In genomic region chr15:25773248-25773647, GRCh38 we compare ENCODE assay signal across 26 cellular contexts.
DNase-seq lines count a peak whose midpoint lies in the region; ATAC-seq, FAIRE-seq and TF ChIP-seq lines count a peak whose summit lies in the region.
"Had no signal": no experiment of that assay in that cellular context is flagged by ENCODE, and none has a peak within 500 bp of the region (broad histone marks: within the 10 kb centered on the region; RNA-seq: fewer than 3 reads in every experiment).

No MANE protein-coding gene starts in this region.

- peaks cover 0 to 2% of the 10 kb centered on the region in 2 donors for H3K36me3 ChIP-seq in lung (ENCODE audit: control insufficient read depth in 2 of 2, insufficient read depth in 2 of 2, low read length in 2 of 2)
- H3K36me3 ChIP-seq: brain microvascular endothelial cell, SJCRH30, vagina had no signal

- POLR2A ChIA-PET in A549 (lab: Yijun Ruan, JAX) (no interaction called here), HEK293T (lab: Yijun Ruan, JAX) (no interaction called here)

- no peaks in the 10 kb centered on the region for H3K9me3 ChIP-seq in A549
- H3K9me3 ChIP-seq in lung (ENCODE audit: control insufficient read depth in 2 of 2, insufficient read depth in 1 of 2, low read length in 1 of 2): no peaks in the 10 kb centered on the region
- H3K9me3 ChIP-seq: SJCRH30, vagina had no signal

- H3K4me1 ChIP-seq in A549 (peaks cover 35% of the 10 kb centered on the region), lung (ENCODE audit: control insufficient read depth in 2 of 2, insufficient read depth in 2 of 2, low read length in 2 of 2) (no peaks in the 10 kb centered on the region)

- no peak for FAIRE-seq in A549 (lab: Jason Lieb, UNC)
- FAIRE-seq: small intestine had no signal

- CTCF ChIA-PET in A549 (lab: Yijun Ruan, JAX) (no interaction called here), HEK293T (lab: Yijun Ruan, JAX) (no interaction called here)

- WGBS in A549 (ENCODE audit: missing lambda C conversion rate): 81% methylated on average over 6 of the region's 6 CpGs
- 83 to 84% methylated on average over 6 of the region's 6 CpGs for WGBS in lung, 2 donors

- no peak for TF ChIP-seq POLR2A in A549 (IDR thresholded peaks at IDR 0.05; ENCODE audit: low read length)

- no peak for TF ChIP-seq RAD21 in A549 (conservative IDR thresholded peaks at IDR 0.05 in 1 of 2, IDR thresholded peaks at IDR 0.05 in 1 of 2)

- H3K27me3 ChIP-seq in lung (ENCODE audit: control insufficient read depth, insufficient read depth): no peaks in the 10 kb centered on the region
- H3K27me3 ChIP-seq: brain microvascular endothelial cell, SJCRH30, vagina had no signal

- TF ChIP-seq EP300 in A549 (IDR thresholded peaks at IDR 0.05): no peak

- H3K4me2 ChIP-seq in A549: peak overlapping the region; percentile 21; the same call in 1 of the 3 replicates

- TF ChIP-seq CTCF in A549 (IDR thresholded peaks at IDR 0.05) (no peak), lung (IDR thresholded peaks at IDR 0.05; ENCODE audit: control extremely low read depth, extremely low read depth) (no peak)

- H3K27ac ChIP-seq in A549 (peak overlapping the region in 1 of 2 experiments; percentile 48; a peak in 2 of 6 replicates), lung (ENCODE audit: low read depth in 1 of 2, low read length in 1 of 2) (no peak overlapping the region)
- H3K27ac ChIP-seq: brain microvascular endothelial cell, SJCRH30, vagina had no signal

- no peak for ATAC-seq in A549
- no peak for ATAC-seq in lung (ENCODE audit: insufficient read depth, low FRiP score)
- ATAC-seq: left colon; PC-3; stimulated activated effector memory CD8-positive, alpha-beta T cell treated with anti-CD3 and anti-CD28 coated beads, Interleukin-12 subunit alpha, Interleukin-12 subunit beta, amount 100 ng/mL, for 72 hours; T-cell had no signal

- H3K4me3 ChIP-seq in A549 (no peak overlapping the region), lung (no peak overlapping the region)
- H3K4me3 ChIP-seq: SJCRH30, vagina had no signal

- DNase-seq in A549 (ENCODE audit: low read depth in 1 of 2, low spot score in 1 of 2): no peak
- peak; percentile 64 for DNase-seq in CD1c-positive myeloid dendritic cell (ENCODE audit: extremely low spot score)
- DNase-seq in NOMO-1 treated with dmso at 0.1 percent for 144 hours (lab: John Stamatoyannopoulos, UW; ENCODE audit: unreplicated experiment): peak; percentile 24
- peak; percentile 27 for DNase-seq in lung (ENCODE audit: low spot score)
- DNase-seq in NCI-H82 (lab: John Stamatoyannopoulos, UW): no peak
- no peak for DNase-seq in HEK293T (ENCODE audit: extremely low spot score)
- no peak for DNase-seq in NCI-H1105 treated with DMSO at 0.1 percent for 48 hours (lab: John Stamatoyannopoulos, UW)
- DNase-seq: activated naive CD4-positive, alpha-beta T cell treated with anti-CD3 and anti-CD28 coated beads for 36 hours; brain microvascular endothelial cell; CD4-positive, CD25-positive, alpha-beta regulatory T cell; effector memory CD4-positive, alpha-beta T cell; erythroblast; foreskin fibroblast; KG1; left colon; mesendoderm; MM.1S; NCI-H187; nucleus accumbens; PC-3; SJCRH30; small intestine; stimulated activated CD4-positive, alpha-beta T cell treated with anti-CD3 and anti-CD28 coated beads, Interleukin-2, amount 100 ng/mL, for 24 hours; T-cell had no signal

TF ChIP-seq in A549, 52 proteins besides CTCF, POLR2A, EP300 and RAD21:
- TF ChIP-seq KDM1A (IDR thresholded peaks at IDR 0.05; ENCODE audit: low read depth): no peak
- no peak for TF ChIP-seq CBX8 (IDR thresholded peaks at IDR 0.05)
- no peak for TF ChIP-seq RNF2 (IDR thresholded peaks at IDR 0.05; ENCODE audit: borderline replicate concordance, low read depth)
- no peak for TF ChIP-seq GATA3 (IDR thresholded peaks at IDR 0.05; ENCODE audit: borderline replicate concordance)
- TF ChIP-seq FOSL2 (IDR thresholded peaks at IDR 0.05): no peak
- TF ChIP-seq FOSL2 (CRISPR knock-in tag; IDR thresholded peaks at IDR 0.05): no peak
- no peak for TF ChIP-seq JUN (IDR thresholded peaks at IDR 0.05)
- TF ChIP-seq HOXB13 (CRISPR knock-in tag; IDR thresholded peaks at IDR 0.05; ENCODE audit: low read depth): no peak
- no peak for TF ChIP-seq ZC3H11A (IDR thresholded peaks at IDR 0.05)
- TF ChIP-seq KDM5A (IDR thresholded peaks at IDR 0.05): no peak
- no peak for TF ChIP-seq TFCP2L1 (CRISPR knock-in tag; IDR thresholded peaks at IDR 0.05)
- TF ChIP-seq MAZ (IDR thresholded peaks at IDR 0.05; ENCODE audit: borderline replicate concordance, low read depth, low read length): no peak
- TF ChIP-seq RFX5 (IDR thresholded peaks at IDR 0.05): no peak
- no peak for TF ChIP-seq CEBPB (IDR thresholded peaks at IDR 0.05)
- no peak for TF ChIP-seq HOXB5 (CRISPR knock-in tag; IDR thresholded peaks at IDR 0.05)
- TF ChIP-seq HMGXB4 (CRISPR knock-in tag; IDR thresholded peaks at IDR 0.05; ENCODE audit: borderline replicate concordance): no peak
- TF ChIP-seq NFE2L2 (conservative IDR thresholded peaks at IDR 0.05; ENCODE audit: low read length): no peak
- no peak for TF ChIP-seq HES2 (IDR thresholded peaks at IDR 0.05)
- no peak for TF ChIP-seq ZSCAN20 (CRISPR knock-in tag; IDR thresholded peaks at IDR 0.05)
- TF ChIP-seq TP53 (CRISPR knock-in tag; IDR thresholded peaks at IDR 0.05): no peak
TF ChIP-seq in A549: peak in this region for 0.

TF ChIP-seq in HEK293T, 16 proteins besides CTCF, POLR2A, EP300 and RAD21:
- TF ChIP-seq TARDBP (IDR thresholded peaks at IDR 0.05) (no peak), SP1 (IDR thresholded peaks at IDR 0.05) (no peak), SUZ12 (IDR thresholded peaks at IDR 0.05) (no peak), ZNF384 (IDR thresholded peaks at IDR 0.05) (no peak), ARNT (IDR thresholded peaks at IDR 0.05) (no peak)
TF ChIP-seq in HEK293T: peak in this region for 0.

Comparison
In these comparisons a context has a peak if more than half of its experiments do, and no peak if none do; other contexts are left out.
1. DNase-seq: peak in CD1c-positive myeloid dendritic cell (single experiment), NOMO-1 treated with dmso at 0.1 percent for 144 hours (single experiment) and lung (single experiment); none in A549 (0 of 2), NCI-H82 (single experiment), HEK293T (single experiment) and NCI-H1105 treated with DMSO at 0.1 percent for 48 hours (single experiment).